25 cellular contexts compared by ENCODE assay signal in the genomic region with DNA sequence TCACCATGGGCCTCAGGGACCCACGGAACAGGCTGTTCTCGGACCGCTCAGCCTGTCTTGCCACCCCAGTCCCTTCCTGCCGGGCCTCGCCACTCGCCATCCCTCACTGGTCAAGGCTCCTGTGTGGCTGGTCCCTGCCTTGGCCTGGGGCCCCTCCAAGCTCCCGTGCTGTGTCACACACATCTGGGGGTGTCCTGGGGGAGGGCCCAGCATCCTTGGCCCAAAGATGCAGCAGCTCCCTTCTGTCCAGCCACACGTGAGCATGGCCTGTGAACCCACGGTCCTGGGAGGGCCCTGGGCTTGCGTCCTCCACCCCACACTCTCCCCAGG. TPM values are rescaled to one million over a fixed set of nuclear protein-coding genes. Genes with fewer than 3 reads are reported as not detected.
A peak's percentile ranks its signal among the peaks of the same experiment; 100 is the strongest.
DNase-seq lines count a peak whose midpoint lies in the region; ATAC-seq, FAIRE-seq and TF ChIP-seq lines count a peak whose summit lies in the region.
"Had no signal": no experiment of that assay in that cellular context is flagged by ENCODE, and none has a peak within 500 bp of the region (broad histone marks: within the 10 kb centered on the region; RNA-seq: fewer than 3 reads in every experiment).

No MANE protein-coding gene starts in this region.

- intact Hi-C loops in K562 (cut with micrococcal nuclease) = loop anchor here (1.0 kb wide), 1 partner anchor 16 kb away; no protein-coding TSS in a partner anchor
- intact Hi-C loops in esophagus muscularis mucosa (cut with DNase I) = no loop called here

- no TSS peak for BruUV-seq in K562 (replicated peaks; lab: Mats Ljungman, UMichigan)

- CTCF ChIA-PET in K562 (lab: Yijun Ruan, JAX; ENCODE audit: low intra/inter-chr PET ratio) = no interaction called here

- 15% methylated on average over 5 of the region's 10 CpGs for whole genome bisulfite sequencing in K562 (ENCODE audit: insufficient coverage, low coverage, missing lambda C conversion rate)
- WGBS in esophagus muscularis mucosa = 84% methylated on average over 8 of the region's 10 CpGs

- no peak for TF ChIP-seq CTCF in K562 (IDR thresholded peaks at IDR 0.05 in 2 of 3, conservative IDR thresholded peaks at IDR 0.05 in 1 of 3; ENCODE audit: insufficient read depth in 2 of 3, low read depth in 1 of 3, low read length in 3 of 3)
- TF ChIP-seq CTCF in esophagus muscularis mucosa (IDR thresholded peaks at IDR 0.05) = no peak

- peaks cover 51% of the 10 kb centered on the region for H3K79me2 ChIP-seq in K562 (ENCODE audit: control insufficient read depth, insufficient read depth, low read length)

- peak overlapping the region; percentile 69 for H2AFZ ChIP-seq in K562 (ENCODE audit: low read depth, low read length)
- H2AFZ ChIP-seq: GM23338, neural progenitor cell had no signal

- ATAC-seq in K562 (no peak), HG02870 (IDR thresholded peaks at IDR 0.05; ENCODE audit: unreplicated experiment) (no peak), GM19023 (IDR thresholded peaks at IDR 0.05; ENCODE audit: unreplicated experiment) (no peak)
- ATAC-seq: GM23338 had no signal

- H3K36me3 ChIP-seq in K562 (ENCODE audit: control insufficient read depth, insufficient read depth, low read length) = peaks cover 33% of the 10 kb centered on the region; the same call in 1 of the 3 replicates
- peaks cover 0 to 32% (median 7%) of the 10 kb centered on the region in 4 donors for H3K36me3 ChIP-seq in esophagus muscularis mucosa
- H3K36me3 ChIP-seq: neural progenitor cell, SJSA1, tibial nerve had no signal

- FAIRE-seq in K562 (lab: Jason Lieb, UNC) = no peak
- FAIRE-seq: keratinocyte had no signal

- H3K27me3 ChIP-seq in K562 (ENCODE audit: control insufficient read depth in 2 of 2, insufficient read depth in 2 of 2, low read length in 2 of 2) (no peaks in the 10 kb centered on the region), esophagus muscularis mucosa (peaks cover 0 to 92% (median 9%) of the 10 kb centered on the region in 4 donors)

- TF ChIP-seq POLR2A in K562 (conservative IDR thresholded peaks at IDR 0.05) = no peak
- no peak for TF ChIP-seq POLR2A in esophagus muscularis mucosa (IDR thresholded peaks at IDR 0.05; ENCODE audit: low read depth)

- no peak for TF ChIP-seq RAD21 in K562 (CRISPR knock-in tag; conservative IDR thresholded peaks at IDR 0.05 in 1 of 2, IDR thresholded peaks at IDR 0.05 in 1 of 2)

- peak overlapping the region; percentile 79 for H3K27ac ChIP-seq in K562 (ENCODE audit: extremely low read depth, low read depth, low read length)
- H3K27ac ChIP-seq in esophagus muscularis mucosa (replicated peaks in 1 of 4) = peak overlapping the region; percentile 30 to 80 (median 68)
- H3K27ac ChIP-seq in temporal lobe (ENCODE audit: low read depth, low read length) = peak overlapping the region; percentile 30
- H3K27ac ChIP-seq: neural progenitor cell, SJSA1, VCaP had no signal

- H3K9me1 ChIP-seq in K562 (ENCODE audit: control insufficient read depth, insufficient read depth, low read length) = no peaks in the 10 kb centered on the region

- peak overlapping the region; percentile 77 to 97 for H3K9ac ChIP-seq in K562 (ENCODE audit: insufficient read depth in 1 of 2, low read depth in 2 of 2, low read length in 2 of 2)
- H3K9ac ChIP-seq: neural progenitor cell had no signal

- in situ Hi-C loops in K562 (cut with MboI) = no loop called here

- H3K9me3 ChIP-seq in K562 (replicated peaks; ENCODE audit: control insufficient read depth, insufficient read depth, low read depth, low read length) (0 out of 2 replicates have a peak, but pooled peaks cover 3% of the 10 kb centered on the region), esophagus muscularis mucosa (no peaks in the 10 kb centered on the region)
- H3K9me3 ChIP-seq: mucosa of descending colon, SJSA1, tibial nerve had no signal

- H4K20me1 ChIP-seq in K562 (replicated peaks; ENCODE audit: control insufficient read depth, insufficient read depth, low read length) = peaks cover 22% of the 10 kb centered on the region

- peaks cover 22 to 94% of the 10 kb centered on the region in 2 experiments for H3K4me1 ChIP-seq in K562 (replicated peaks in 1 of 2; ENCODE audit: control insufficient read depth in 2 of 2, insufficient read depth in 2 of 2, low read length in 2 of 2)
- H3K4me1 ChIP-seq in esophagus muscularis mucosa = peaks cover 3 to 22% (median 18%) of the 10 kb centered on the region in 4 donors

- TF ChIP-seq EP300 in K562 (IDR thresholded peaks at IDR 0.05; ENCODE audit: low read length) = no peak
- TF ChIP-seq EP300 in esophagus muscularis mucosa (IDR thresholded peaks at IDR 0.05) = no peak

- peak overlapping the region; percentile 95 for H3K4me2 ChIP-seq in K562 (ENCODE audit: insufficient read depth, low read length)
- H3K4me2 ChIP-seq: GM23338, neural progenitor cell had no signal

- DNase-seq in K562 (ENCODE audit: extremely low read depth in 1 of 4, low spot score in 3 of 4) (no peak), esophagus muscularis mucosa (ENCODE audit: extremely low spot score) (no peak), lung microvascular endothelial cell (ENCODE audit: low read depth in 2 of 2) (peak; percentile 52 to 56), RKO (ENCODE audit: low spot score) (no peak), NOMO-1 treated with DMSO at 0.1 percent for 48 hours (lab: John Stamatoyannopoulos, UW; ENCODE audit: unreplicated experiment) (no peak)
- DNase-seq: activated CD4-positive, alpha-beta T cell treated with anti-CD3 and anti-CD28 coated beads, Interleukin-2, amount 50 U/mL, for 1 hour; anterior cingulate cortex; Calu3; cerebellar nuclear complex; EL; NCI-H1105; NCI-H2171; NCI-H69; stimulated activated CD4-positive, alpha-beta T cell treated with anti-CD3 and anti-CD28 coated beads, Interleukin-15, amount 100 ng/mL, for 24 hours had no signal

- H3K4me3 ChIP-seq in K562 (peak overlapping the region; percentile 81), esophagus muscularis mucosa (peak overlapping the region; percentile 53 to 65 (median 56))
- H3K4me3 ChIP-seq: GM23338, mucosa of descending colon, neural progenitor cell, SJSA1 had no signal

- POLR2A ChIA-PET in K562 (lab: Yijun Ruan, JAX) = interaction anchor here (0.6 to 1.4 kb wide), 5 partner anchors 9 to 36 kb away, joined by 3 to 8 read pairs (median 3); no protein-coding TSS in a partner anchor

RNA-seq across cellular contexts. Expression of a gene that starts 0.4 kb away (rescaled TPM):
- total RNA-seq in K562 (2011; cell fraction: chromatin; rRNA removed; ENCODE audit: low replicate concordance) = 149 and 838 TPM in 2 replicates
- 1,169 and 1,462 TPM in 2 replicates for total RNA-seq in K562 (2011; cell fraction: nucleolus; rRNA removed)
- total RNA-seq in K562 (2011; cell fraction: nucleoplasm; rRNA removed) = 493 and 520 TPM in 2 replicates
- total RNA-seq in K562 (2014; rRNA removed) = 217 and 294 TPM in 2 replicates
- total RNA-seq in K562 (2014; rRNA removed; fragmentation: Illumina TruSeq; extraction: Trizol) = 6.6 and 10.2 TPM in 2 replicates
- 55.3 and 55.5 TPM in 2 replicates for total RNA-seq in K562 (2015; rRNA removed; fragmentation: Illumina TruSeq; extraction: Trizol)
- total RNA-seq in K562 (2021) = 213 and 225 TPM in 2 replicates
- 220 and 305 TPM in 2 replicates for polyA plus RNA-seq in K562 (2011; rRNA removed)
- polyA plus RNA-seq in K562 (2011; cell fraction: cytosol; rRNA removed) = 390 and 1,175 TPM in 2 replicates
- 1,734 and 4,262 TPM in 2 replicates for polyA plus RNA-seq in K562 (2011; cell fraction: nucleus; rRNA removed)
- 148 and 194 TPM in 2 replicates for polyA plus RNA-seq in K562 (2012)
- polyA plus RNA-seq in K562 (2014; fragmentation: Illumina TruSeq; extraction: Trizol) = 16.3 and 110 TPM in 2 replicates
- 10 to 100 TPM in 1 of 2 experiments, 1 to 10 TPM in 1; 1.5 to 10.9 TPM for polyA plus RNA-seq in K562 (2014; fragmentation: Nextera tagmentation; extraction: Ambion mirVana)
- 286 and 294 TPM in 2 replicates for polyA plus RNA-seq in K562 (2014; rRNA removed)
- polyA minus RNA-seq in K562 (2011; rRNA and poly(A)+ RNA removed) = 33.5 and 52.0 TPM in 2 replicates
- 222 and 294 TPM in 2 replicates for polyA minus RNA-seq in K562 (2011; cell fraction: cytosol; rRNA and poly(A)+ RNA removed)
- 630 and 998 TPM in 2 replicates for polyA minus RNA-seq in K562 (2011; cell fraction: nucleus; rRNA and poly(A)+ RNA removed)
- total RNA-seq in esophagus muscularis mucosa = 100 to 1,000 TPM in 1 of 4 donors, 10 to 100 TPM in 3; 33.2 to 134 (median 78.7) TPM
- total RNA-seq in lung microvascular endothelial cell = 330 and 384 TPM in 2 replicates
- total RNA-seq in temporal lobe = 11.6 TPM

RNA-seq across cellular contexts. Expression of a gene that starts 25.0 kb away (rescaled TPM):
- total RNA-seq in K562 (2011; cell fraction: chromatin; rRNA removed; ENCODE audit: low replicate concordance) = 18.6 and 52.7 TPM in 2 replicates
- 77.5 and 84.7 TPM in 2 replicates for total RNA-seq in K562 (2011; cell fraction: nucleolus; rRNA removed)
- total RNA-seq in K562 (2011; cell fraction: nucleoplasm; rRNA removed) = 39.6 and 45.3 TPM in 2 replicates
- total RNA-seq in K562 (2014; rRNA removed) = 45.5 and 56.5 TPM in 2 replicates
- total RNA-seq in K562 (2014; rRNA removed; fragmentation: Illumina TruSeq; extraction: Trizol) = 7.2 and 8.5 TPM in 2 replicates
- 27.7 and 31.8 TPM in 2 replicates for total RNA-seq in K562 (2015; rRNA removed; fragmentation: Illumina TruSeq; extraction: Trizol)
- 52.6 and 54.5 TPM in 2 replicates for total RNA-seq in K562 (2021)
- 17.3 and 25.4 TPM in 2 replicates for polyA plus RNA-seq in K562 (2011; rRNA removed)
- 37.8 and 64.3 TPM in 2 replicates for polyA plus RNA-seq in K562 (2011; cell fraction: cytosol; rRNA removed)
- polyA plus RNA-seq in K562 (2011; cell fraction: nucleus; rRNA removed) = 26.1 and 33.3 TPM in 2 replicates
- 34.3 and 52.5 TPM in 2 replicates for polyA plus RNA-seq in K562 (2012)
- 23.9 and 38.6 TPM in 2 replicates for polyA plus RNA-seq in K562 (2014; fragmentation: Illumina TruSeq; extraction: Trizol)
- under 1 TPM; 0.13 to 0.45 TPM for polyA plus RNA-seq in K562 (2014; fragmentation: Nextera tagmentation; extraction: Ambion mirVana)
- 47.1 and 51.9 TPM in 2 replicates for polyA plus RNA-seq in K562 (2014; rRNA removed)
- 10.0 and 12.2 TPM in 2 replicates for polyA minus RNA-seq in K562 (2011; rRNA and poly(A)+ RNA removed)
- polyA minus RNA-seq in K562 (2011; cell fraction: cytosol; rRNA and poly(A)+ RNA removed) = 19.5 and 23.0 TPM in 2 replicates
- polyA minus RNA-seq in K562 (2011; cell fraction: nucleus; rRNA and poly(A)+ RNA removed) = 21.4 and 30.0 TPM in 2 replicates
- total RNA-seq in esophagus muscularis mucosa = 10 to 100 TPM; 22.0 to 52.8 (median 39.3) TPM
- total RNA-seq in lung microvascular endothelial cell = 18.8 and 41.0 TPM in 2 replicates
- 0.98 TPM for total RNA-seq in temporal lobe

RNA-seq across cellular contexts. Expression of a gene that starts 50.1 kb away (rescaled TPM):
- 11.8 and 45.1 TPM in 2 replicates for total RNA-seq in K562 (2011; cell fraction: chromatin; rRNA removed; ENCODE audit: low replicate concordance)
- total RNA-seq in K562 (2011; cell fraction: nucleolus; rRNA removed) = 39.9 and 47.9 TPM in 2 replicates
- 25.8 and 26.4 TPM in 2 replicates for total RNA-seq in K562 (2011; cell fraction: nucleoplasm; rRNA removed)
- total RNA-seq in K562 (2014; rRNA removed) (22.3 and 25.2 TPM in 2 replicates), K562 (2014; rRNA removed; fragmentation: Illumina TruSeq; extraction: Trizol) (2.8 TPM in 2 replicates), K562 (2015; rRNA removed; fragmentation: Illumina TruSeq; extraction: Trizol) (5.9 and 7.4 TPM in 2 replicates), K562 (2021) (20.4 TPM in 2 replicates), esophagus muscularis mucosa (10 to 100 TPM in 3 of 4 donors, 1 to 10 TPM in 1; 6.6 to 27.8 (median 21.5) TPM), lung microvascular endothelial cell (64.7 and 91.1 TPM in 2 replicates), temporal lobe (18.2 TPM)
- polyA plus RNA-seq in K562 (2011; rRNA removed) (11.4 and 20.2 TPM in 2 replicates), K562 (2014; fragmentation: Illumina TruSeq; extraction: Trizol) (4.2 and 6.8 TPM in 2 replicates), K562 (2014; fragmentation: Nextera tagmentation; extraction: Ambion mirVana) (under 1 TPM; 0.08 to 0.21 TPM), K562 (2014; rRNA removed) (20.5 and 21.2 TPM in 2 replicates)
- polyA plus RNA-seq in K562 (2011; cell fraction: cytosol; rRNA removed) = 26.7 and 64.0 TPM in 2 replicates
- 41.8 and 57.7 TPM in 2 replicates for polyA plus RNA-seq in K562 (2011; cell fraction: nucleus; rRNA removed)
- 9.0 and 14.4 TPM in 2 replicates for polyA plus RNA-seq in K562 (2012)
- polyA minus RNA-seq in K562 (2011; rRNA and poly(A)+ RNA removed) = 3.7 and 4.5 TPM in 2 replicates
- polyA minus RNA-seq in K562 (2011; cell fraction: cytosol; rRNA and poly(A)+ RNA removed) = 13.1 and 14.0 TPM in 2 replicates
- polyA minus RNA-seq in K562 (2011; cell fraction: nucleus; rRNA and poly(A)+ RNA removed) = 9.0 and 9.8 TPM in 2 replicates
- total RNA-seq: LHCN-M2, SJSA1 had no signal
- polyA plus RNA-seq: keratinocyte had no signal

Comparison
In these comparisons a context has a peak if more than half of its experiments do, and no peak if none do; other contexts are left out.
1. DNase-seq: peak in lung microvascular endothelial cell (2 of 2); none in K562 (0 of 4), esophagus muscularis mucosa (single experiment), RKO (single experiment) and NOMO-1 treated with DMSO at 0.1 percent for 48 hours (single experiment).
2. Peak in every context shown above with its lines, with median percentiles within 50 percentile points of each other: H3K27ac ChIP-seq.